In the genomic region with DNA sequence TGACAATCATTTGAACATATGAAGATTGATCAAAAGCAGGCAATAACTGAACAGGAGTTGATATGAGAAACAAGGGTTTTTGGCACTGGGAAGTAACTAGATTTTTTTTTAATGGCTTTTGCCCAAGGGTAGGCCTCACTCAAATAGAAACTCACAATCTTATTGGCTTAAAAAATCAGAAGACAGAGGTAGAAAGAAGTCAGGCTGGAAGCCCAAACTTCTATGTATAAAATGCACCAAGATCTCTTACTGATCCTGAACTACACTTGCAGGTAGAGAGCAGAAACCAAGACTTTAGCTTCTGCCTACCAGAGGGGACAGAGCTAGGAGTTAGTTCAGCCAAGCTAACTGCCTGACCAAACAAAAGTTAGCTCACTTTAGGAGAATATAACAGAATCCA, we compare ENCODE assay signal across 26 cellular contexts.
DNase-seq lines count a peak whose midpoint lies in the region; ATAC-seq and TF ChIP-seq lines count a peak whose summit lies in the region.
"Had no signal": no experiment of that assay in that cellular context is flagged by ENCODE, and none has a peak within 500 bp of the region (broad histone marks: within the 10 kb centered on the region; RNA-seq: fewer than 3 reads in every experiment).

No MANE protein-coding gene starts in this region.

- TF ChIP-seq CTCF in WTC11 (IDR thresholded peaks at IDR 0.05) (no peak), right lobe of liver (IDR thresholded peaks at IDR 0.05) (no peak)

- no peak overlapping the region for H3K27ac Mint-ChIP-seq in activated naive CD4-positive, alpha-beta T cell treated with anti-CD3 and anti-CD28 coated beads, Interleukin-2, amount 50 U/mL, for 24 hours
- peak overlapping the region; percentile 53; the same call in 1 of the 2 replicates for H3K27ac Mint-ChIP-seq in WTC11
- peak overlapping the region; percentile 5 for H3K27ac Mint-ChIP-seq in activated T-helper 2 cell treated with anti-CD3 and anti-CD28 coated beads, Interferon-gamma antibody, Interleukin-2, Interleukin-4, amounts not matched to agents 10 μg/mL and 5 μg/mL and 100 μg/mL, durations not matched to agents 14 hours and 24 hours and 36 hours
- H3K27ac Mint-ChIP-seq: CD14-positive monocyte had no signal

- no peaks in the 10 kb centered on the region for H3K9me3 Mint-ChIP-seq in activated naive CD4-positive, alpha-beta T cell treated with anti-CD3 and anti-CD28 coated beads, Interleukin-2, amount 50 U/mL, for 24 hours
- H3K9me3 Mint-ChIP-seq in WTC11 = no peaks in the 10 kb centered on the region
- no peaks in the 10 kb centered on the region for H3K9me3 Mint-ChIP-seq in activated T-helper 2 cell treated with anti-CD3 and anti-CD28 coated beads, Interferon-gamma antibody, Interleukin-2, Interleukin-4, amounts not matched to agents 10 μg/mL and 5 μg/mL and 100 μg/mL, durations not matched to agents 14 hours and 24 hours and 36 hours
- H3K9me3 Mint-ChIP-seq: CD14-positive monocyte had no signal

- H3K4me1 ChIP-seq in right lobe of liver = peaks cover 0 to 59% (median 8%) of the 10 kb centered on the region in 4 donors
- H3K4me1 ChIP-seq: BE2C, BLaER1 had no signal

- H3K36me3 Mint-ChIP-seq in activated naive CD4-positive, alpha-beta T cell treated with anti-CD3 and anti-CD28 coated beads, Interleukin-2, amount 50 U/mL, for 24 hours = peaks cover 10% of the 10 kb centered on the region
- peaks cover 46% of the 10 kb centered on the region for H3K36me3 Mint-ChIP-seq in WTC11
- peaks cover 54% of the 10 kb centered on the region for H3K36me3 Mint-ChIP-seq in activated T-helper 2 cell treated with anti-CD3 and anti-CD28 coated beads, Interferon-gamma antibody, Interleukin-2, Interleukin-4, amounts not matched to agents 10 μg/mL and 5 μg/mL and 100 μg/mL, durations not matched to agents 14 hours and 24 hours and 36 hours (ENCODE audit: low read depth)
- H3K36me3 Mint-ChIP-seq: CD14-positive monocyte; CD4-positive, alpha-beta memory T cell; CD4-positive, CD25-positive, alpha-beta regulatory T cell; CD8-positive, alpha-beta memory T cell had no signal

- H3K27me3 ChIP-seq in right lobe of liver = no peaks in the 10 kb centered on the region
- H3K27me3 ChIP-seq: BE2C, BLaER1 had no signal

- H3K27ac ChIP-seq in right lobe of liver = peak overlapping the region in 2 of 3 donors; percentile 68 to 89
- H3K27ac ChIP-seq: BLaER1 had no signal

- ATAC-seq in WTC11 (no peak), right lobe of liver (peak; percentile 40 to 67 (median 62)), HG02938 (IDR thresholded peaks at IDR 0.05; ENCODE audit: unreplicated experiment) (no peak)
- ATAC-seq: GM12878 had no signal

- TF ChIP-seq POLR2A in right lobe of liver (IDR thresholded peaks at IDR 0.05) = no peak

- intact Hi-C loops in activated T-helper 2 cell treated with anti-CD3 and anti-CD28 coated beads, Interferon-gamma antibody, Interleukin-2, Interleukin-4, amounts not matched to agents 10 μg/mL and 5 μg/mL and 100 μg/mL, durations not matched to agents 14 hours and 24 hours and 36 hours (cut with micrococcal nuclease) = loop anchor here (5.0 kb wide), 1 partner anchor 41 kb away; no protein-coding TSS in a partner anchor
- intact Hi-C loops in right lobe of liver (cut with DNase I) = no loop called here

- H3K4me1 Mint-ChIP-seq in activated naive CD4-positive, alpha-beta T cell treated with anti-CD3 and anti-CD28 coated beads, Interleukin-2, amount 50 U/mL, for 24 hours = peaks cover 37% of the 10 kb centered on the region
- H3K4me1 Mint-ChIP-seq in WTC11 = peaks cover 3% of the 10 kb centered on the region
- peaks cover 44% of the 10 kb centered on the region for H3K4me1 Mint-ChIP-seq in activated T-helper 2 cell treated with anti-CD3 and anti-CD28 coated beads, Interferon-gamma antibody, Interleukin-2, Interleukin-4, amounts not matched to agents 10 μg/mL and 5 μg/mL and 100 μg/mL, durations not matched to agents 14 hours and 24 hours and 36 hours (ENCODE audit: low read depth)
- H3K4me1 Mint-ChIP-seq: CD14-positive monocyte had no signal

- no peak for DNase-seq in activated naive CD4-positive, alpha-beta T cell treated with Interleukin-2 at 50 U/mL for 16 hours
- DNase-seq in WTC11 (ENCODE audit: low spot score) = no peak
- no peak for DNase-seq in activated T-helper 2 cell treated with anti-CD3 and anti-CD28 coated beads, Interferon-gamma antibody, Interleukin-2, Interleukin-4, amounts not matched to agents 10 μg/mL and 5 μg/mL and 100 μg/mL, durations not matched to agents 14 hours and 24 hours and 36 hours (ENCODE audit: low spot score)
- no peak for DNase-seq in right lobe of liver
- DNase-seq in inferior parietal cortex (ENCODE audit: extremely low spot score) = no peak
- no peak for DNase-seq in superior temporal gyrus (ENCODE audit: extremely low spot score)
- DNase-seq: 8988T; ACHN; BE2C; C1 segment of cervical spinal cord; CD4-positive, alpha-beta memory T cell; CD4-positive, CD25-positive, alpha-beta regulatory T cell; CD8-positive, alpha-beta memory T cell; COR-L47; DMS 273 treated with DMSO at 0.1 percent for 48 hours; DMS153; DMS53; DMS79; DND-41; EL; GDM1 had no signal

- peaks cover 0 to 11% (median 0%) of the 10 kb centered on the region in 4 donors for H3K36me3 ChIP-seq in right lobe of liver

- POLR2A ChIA-PET in WTC11 (lab: Charles Lee) = no interaction called here

- no peaks in the 10 kb centered on the region for H3K9me3 ChIP-seq in right lobe of liver
- H3K9me3 ChIP-seq: BE2C, BLaER1 had no signal

- H3K27me3 Mint-ChIP-seq in activated naive CD4-positive, alpha-beta T cell treated with anti-CD3 and anti-CD28 coated beads, Interleukin-2, amount 50 U/mL, for 24 hours = no peaks in the 10 kb centered on the region
- no peaks in the 10 kb centered on the region for H3K27me3 Mint-ChIP-seq in WTC11 (ENCODE audit: low read depth)
- no peaks in the 10 kb centered on the region for H3K27me3 Mint-ChIP-seq in activated T-helper 2 cell treated with anti-CD3 and anti-CD28 coated beads, Interferon-gamma antibody, Interleukin-2, Interleukin-4, amounts not matched to agents 10 μg/mL and 5 μg/mL and 100 μg/mL, durations not matched to agents 14 hours and 24 hours and 36 hours (ENCODE audit: low read depth)
- H3K27me3 Mint-ChIP-seq: CD4-positive, alpha-beta memory T cell; CD4-positive, CD25-positive, alpha-beta regulatory T cell; CD8-positive, alpha-beta memory T cell had no signal

- H3K4me3 ChIP-seq in right lobe of liver = peak overlapping the region; percentile 12 to 54 (median 52)
- H3K4me3 ChIP-seq: BLaER1, GM12878 had no signal

- CTCF ChIA-PET in WTC11 (lab: Charles Lee) = interaction anchor here (0.6 kb wide), 1 partner anchor 100 kb away, joined by 3 read pairs; no protein-coding TSS in a partner anchor

- H3K4me3 Mint-ChIP-seq in activated naive CD4-positive, alpha-beta T cell treated with anti-CD3 and anti-CD28 coated beads, Interleukin-2, amount 50 U/mL, for 24 hours = peak overlapping the region; percentile 19
- H3K4me3 Mint-ChIP-seq in WTC11 = no peak overlapping the region
- no peak overlapping the region for H3K4me3 Mint-ChIP-seq in activated T-helper 2 cell treated with anti-CD3 and anti-CD28 coated beads, Interferon-gamma antibody, Interleukin-2, Interleukin-4, amounts not matched to agents 10 μg/mL and 5 μg/mL and 100 μg/mL, durations not matched to agents 14 hours and 24 hours and 36 hours (ENCODE audit: low read depth)
- H3K4me3 Mint-ChIP-seq: CD14-positive monocyte; CD4-positive, alpha-beta memory T cell; CD4-positive, CD25-positive, alpha-beta regulatory T cell; CD8-positive, alpha-beta memory T cell had no signal

TF ChIP-seq in WTC11, 78 proteins besides CTCF, POLR2A, EP300 and RAD21 (continues in another document):
- TF ChIP-seq, protein P1, sequence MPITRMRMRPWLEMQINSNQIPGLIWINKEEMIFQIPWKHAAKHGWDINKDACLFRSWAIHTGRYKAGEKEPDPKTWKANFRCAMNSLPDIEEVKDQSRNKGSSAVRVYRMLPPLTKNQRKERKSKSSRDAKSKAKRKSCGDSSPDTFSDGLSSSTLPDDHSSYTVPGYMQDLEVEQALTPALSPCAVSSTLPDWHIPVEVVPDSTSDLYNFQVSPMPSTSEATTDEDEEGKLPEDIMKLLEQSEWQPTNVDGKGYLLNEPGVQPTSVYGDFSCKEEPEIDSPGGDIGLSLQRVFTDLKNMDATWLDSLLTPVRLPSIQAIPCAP (CRISPR knock-in tag; IDR thresholded peaks at IDR 0.05) = no peak
- TF ChIP-seq ZNF396 (CRISPR knock-in tag; IDR thresholded peaks at IDR 0.05; ENCODE audit: borderline replicate concordance) = no peak
- no peak for TF ChIP-seq ELF4 (CRISPR knock-in tag; IDR thresholded peaks at IDR 0.05; ENCODE audit: low read depth)
- TF ChIP-seq MYBL2 (CRISPR knock-in tag; IDR thresholded peaks at IDR 0.05) = no peak
- TF ChIP-seq, protein P2, sequence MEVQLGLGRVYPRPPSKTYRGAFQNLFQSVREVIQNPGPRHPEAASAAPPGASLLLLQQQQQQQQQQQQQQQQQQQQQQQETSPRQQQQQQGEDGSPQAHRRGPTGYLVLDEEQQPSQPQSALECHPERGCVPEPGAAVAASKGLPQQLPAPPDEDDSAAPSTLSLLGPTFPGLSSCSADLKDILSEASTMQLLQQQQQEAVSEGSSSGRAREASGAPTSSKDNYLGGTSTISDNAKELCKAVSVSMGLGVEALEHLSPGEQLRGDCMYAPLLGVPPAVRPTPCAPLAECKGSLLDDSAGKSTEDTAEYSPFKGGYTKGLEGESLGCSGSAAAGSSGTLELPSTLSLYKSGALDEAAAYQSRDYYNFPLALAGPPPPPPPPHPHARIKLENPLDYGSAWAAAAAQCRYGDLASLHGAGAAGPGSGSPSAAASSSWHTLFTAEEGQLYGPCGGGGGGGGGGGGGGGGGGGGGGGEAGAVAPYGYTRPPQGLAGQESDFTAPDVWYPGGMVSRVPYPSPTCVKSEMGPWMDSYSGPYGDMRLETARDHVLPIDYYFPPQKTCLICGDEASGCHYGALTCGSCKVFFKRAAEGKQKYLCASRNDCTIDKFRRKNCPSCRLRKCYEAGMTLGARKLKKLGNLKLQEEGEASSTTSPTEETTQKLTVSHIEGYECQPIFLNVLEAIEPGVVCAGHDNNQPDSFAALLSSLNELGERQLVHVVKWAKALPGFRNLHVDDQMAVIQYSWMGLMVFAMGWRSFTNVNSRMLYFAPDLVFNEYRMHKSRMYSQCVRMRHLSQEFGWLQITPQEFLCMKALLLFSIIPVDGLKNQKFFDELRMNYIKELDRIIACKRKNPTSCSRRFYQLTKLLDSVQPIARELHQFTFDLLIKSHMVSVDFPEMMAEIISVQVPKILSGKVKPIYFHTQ (CRISPR knock-in tag; IDR thresholded peaks at IDR 0.05) = no peak
- TF ChIP-seq NR3C1 (CRISPR knock-in tag; conservative IDR thresholded peaks at IDR 0.05; ENCODE audit: low read depth) = no peak

Comparison
In these comparisons a context has a peak if more than half of its experiments do, and no peak if none do; other contexts are left out.
1. ATAC-seq: peak in right lobe of liver (4 of 4); none in WTC11 (single experiment) and HG02938 (single experiment).